ENCODE assay signal across 10 cellular contexts in genomic region chr12:38984388-38984787, GRCh38.
"Had no signal": no experiment of that assay in that cellular context is flagged by ENCODE, and none has a peak within 500 bp of the region (broad histone marks: within the 10 kb centered on the region; RNA-seq: fewer than 3 reads in every experiment).

No MANE protein-coding gene starts in this region.

- H3K4me3 Mint-ChIP-seq: GM23338, H9 had no signal

- ATAC-seq: GM23338, HCT116 had no signal

- H3K4me2 ChIP-seq: GM23338 had no signal

- FAIRE-seq: H1, H54 had no signal

- H3K36me3 ChIP-seq: HAP-1 had no signal

- H3K4me1 ChIP-seq: HAP-1 had no signal

- DNase-seq: GM23248, GOT3, H7, H9, HCEC 1CT had no signal

- H3K27ac ChIP-seq: GM23248 had no signal

- H2AFZ ChIP-seq: GM23248, GM23338 had no signal

- H3K4me3 ChIP-seq: GM23248, GM23338, HAP-1 had no signal

- H3K9ac ChIP-seq: GM23248 had no signal

- H3K27ac Mint-ChIP-seq: GM23338, H9 had no signal
